Comparison of ENCODE assay signal across 9 cellular contexts in genomic region chr16:30030841-30031413, GRCh38. TPM values are rescaled to one million over a fixed set of nuclear protein-coding genes. Genes with fewer than 3 reads are reported as not detected.
DNase-seq lines count a peak whose midpoint lies in the region; ATAC-seq and TF ChIP-seq lines count a peak whose summit lies in the region.
"Had no signal": no experiment of that assay in that cellular context is flagged by ENCODE, and none has a peak within 500 bp of the region (broad histone marks: within the 10 kb centered on the region; RNA-seq: fewer than 3 reads in every experiment).

Gene TLCD3B, minus strand, starts transcription at chr16:30031271. Its CDS starts 744 bp downstream, at chr16:30030527.

- no peaks in the 10 kb centered on the region for H4K20me1 ChIP-seq in SK-N-SH (ENCODE audit: insufficient read depth)

- H3K4me2 ChIP-seq in SK-N-SH, result peak within 1 kb of the TSS; percentile 86

- H3K4me1 Mint-ChIP-seq in activated T-cell treated with anti-CD3 and anti-CD28 coated beads, Interleukin-2, amount 50 U/mL, for 4 hours (ENCODE audit: low read depth), result peaks cover 10% of the 10 kb centered on the region

- H3K79me2 ChIP-seq in SK-N-SH (ENCODE audit: insufficient read depth), result no peaks in the 10 kb centered on the region

- TF ChIP-seq RAD21 in SK-N-SH (IDR thresholded peaks at IDR 0.05; ENCODE audit: low read length), result no peak

- H3K9ac ChIP-seq in SK-N-SH, result peak within 1 kb of the TSS; percentile 19; the same call in 1 of the 2 replicates

- peak within 1 kb of the TSS; percentile 69; the same call in 1 of the 2 replicates for H2AFZ ChIP-seq in SK-N-SH (ENCODE audit: low read depth)

- no peaks in the 10 kb centered on the region for H3K36me3 ChIP-seq in SK-N-SH (replicated peaks in 1 of 2; ENCODE audit: control insufficient read depth in 1 of 2, insufficient read depth in 2 of 2, low read length in 1 of 2)

- H3K9me3 ChIP-seq in SK-N-SH, result no peaks in the 10 kb centered on the region

- CTCF ChIA-PET in SK-N-SH (lab: Yijun Ruan, JAX), result interaction anchor here (0.8 to 3.9 kb wide), 32 partner anchors 9 to 389 kb away, joined by 3 to 43 read pairs (median 8); partner anchors contain the start of genes ALDOA, ASPHD1, C16orf92 and CDIPT

- H3K27me3 Mint-ChIP-seq in activated T-cell treated with anti-CD3 and anti-CD28 coated beads, Interleukin-2, amount 50 U/mL, for 4 hours (ENCODE audit: low read depth), result peaks cover 61% of the 10 kb centered on the region

- peaks cover 6 to 28% of the 10 kb centered on the region in 2 experiments; a peak in 2 of 4 replicates for H3K4me1 ChIP-seq in SK-N-SH (ENCODE audit: control insufficient read depth in 1 of 2, insufficient read depth in 2 of 2, low read depth in 1 of 2, low read length in 1 of 2)

- peak within 1 kb of the TSS; percentile 44 to 51; a peak in 3 of 4 replicates for H3K4me3 ChIP-seq in SK-N-SH (ENCODE audit: low read depth in 2 of 2, low read length in 1 of 2)
- peak within 1 kb of the TSS; percentile 40 for H3K4me3 ChIP-seq in iPS-11a (ENCODE audit: low read depth, low read length)

- H3K27ac ChIP-seq in SK-N-SH (ENCODE audit: low read depth in 2 of 2, low read length in 1 of 2), result peak within 1 kb of the TSS in 1 of 2 experiments; percentile 83; a peak in 2 of 4 replicates
- peak within 1 kb of the TSS; percentile 67 for H3K27ac ChIP-seq in temporal lobe (ENCODE audit: low read depth, low read length)

- H3K9me2 ChIP-seq in SK-N-SH, result no peaks in the 10 kb centered on the region

- no peaks in the 10 kb centered on the region for H3K9me3 Mint-ChIP-seq in activated T-cell treated with anti-CD3 and anti-CD28 coated beads, Interleukin-2, amount 50 U/mL, for 4 hours

- POLR2A ChIA-PET in SK-N-SH (lab: Yijun Ruan, JAX), result interaction anchor here (1.2 to 2.3 kb wide), 4 partner anchors 8 to 152 kb away, joined by 3 to 12 read pairs (median 5); partner anchors contain the start of genes ALDOA, C16orf92 and CORO1A

- no peaks in the 10 kb centered on the region for H3K36me3 Mint-ChIP-seq in activated T-cell treated with anti-CD3 and anti-CD28 coated beads, Interleukin-2, amount 50 U/mL, for 4 hours (ENCODE audit: insufficient read depth)

- peak in 1 of 2 donors; percentile 38 for ATAC-seq in activated T-cell treated with anti-CD3 and anti-CD28 coated beads, Interleukin-2, amount 50 U/mL, for 4 hours
- ATAC-seq in GM21367 (IDR thresholded peaks at IDR 0.05; ENCODE audit: unreplicated experiment) (no peak), HG03139 (IDR thresholded peaks at IDR 0.05; ENCODE audit: unreplicated experiment) (no peak)

- no peak for DNase-seq in activated T-cell treated with anti-CD3 and anti-CD28 coated beads, Interleukin-2, amount 50 U/mL, for 4 hours
- no peak for DNase-seq in activated T-cell treated with anti-CD3 and anti-CD28 coated beads, Interleukin-2, amount 50 U/mL, for 48 hours
- DNase-seq in SK-N-SH, result peak; percentile 80
- no peak for DNase-seq in activated gamma-delta T cell treated with Interleukin-2 at 50 U/mL for 16 hours
- DNase-seq: OCI-M1 had no signal

- H3K4me3 Mint-ChIP-seq in activated T-cell treated with anti-CD3 and anti-CD28 coated beads, Interleukin-2, amount 50 U/mL, for 4 hours, result peak within 1 kb of the TSS; percentile 24

- TF ChIP-seq EP300 in SK-N-SH (IDR thresholded peaks at IDR 0.05; ENCODE audit: borderline replicate concordance in 1 of 2, low read depth in 1 of 2, low read length in 1 of 2), result no peak

- H3K27me3 ChIP-seq in SK-N-SH (ENCODE audit: insufficient read depth), result no peaks in the 10 kb centered on the region

- no peaks in the 10 kb centered on the region for H3F3A ChIP-seq in SK-N-SH (replicated peaks; ENCODE audit: insufficient read depth)

- WGBS in SK-N-SH (ENCODE audit: low lambda C conversion rate), result 9% methylated on average over 23 of the region's 27 CpGs

- no peak for TF ChIP-seq CTCF in SK-N-SH (IDR thresholded peaks at IDR 0.05)

TF ChIP-seq in SK-N-SH, 30 proteins besides CTCF, POLR2A, EP300 and RAD21:
- TF ChIP-seq MEF2A (IDR thresholded peaks at IDR 0.05; ENCODE audit: borderline replicate concordance, low read depth), result no peak
- TF ChIP-seq FOXJ3 (CRISPR knock-in tag; IDR thresholded peaks at IDR 0.05), result no peak
- TF ChIP-seq RXRA (IDR thresholded peaks at IDR 0.05; ENCODE audit: borderline replicate concordance, low read depth), result no peak
- TF ChIP-seq CHD2 (IDR thresholded peaks at IDR 0.05; ENCODE audit: low read length, partially characterized antibody), result peak; percentile 87
- TF ChIP-seq MXI1 (IDR thresholded peaks at IDR 0.05; ENCODE audit: low read depth, low read length), result peak; percentile 62; the same call in 1 of the 2 replicates
- no peak for TF ChIP-seq JUND (IDR thresholded peaks at IDR 0.05)
- TF ChIP-seq USF1 (IDR thresholded peaks at IDR 0.05; ENCODE audit: borderline replicate concordance, low read depth), result no peak
- no peak for TF ChIP-seq IRF3 (IDR thresholded peaks at IDR 0.05; ENCODE audit: low read depth, low read length)
- TF ChIP-seq TAF1 (IDR thresholded peaks at IDR 0.05; ENCODE audit: borderline replicate concordance, low read depth, low read length), result no peak
TF ChIP-seq in SK-N-SH: peak in this region for 2.

RNA-seq across cellular contexts. Expression of gene TLCD3B, which starts in this region (rescaled TPM):
- total RNA-seq in activated T-cell treated with anti-CD3 and anti-CD28 coated beads, Interleukin-2, amount 50 U/mL, for 4 hours, result under 1 TPM; 0.22 to 0.33 (median 0.32) TPM
- polyA plus RNA-seq in SK-N-SH (2012; rRNA removed), result 2.3 and 3.8 TPM in 2 replicates
- polyA plus RNA-seq in SK-N-SH (2012; cell fraction: cytosol; rRNA removed), result 2.2 and 4.1 TPM in 2 replicates
- polyA plus RNA-seq in SK-N-SH (2012; cell fraction: nucleus; rRNA removed), result 6.9 and 8.9 TPM in 2 replicates
- 22.1 TPM for total RNA-seq in temporal lobe

Comparison
In these comparisons a context has a peak if more than half of its experiments do, and no peak if none do; other contexts are left out.
1. RNA of gene TLCD3B (total RNA-seq): 22.1 TPM in temporal lobe (single experiment); 0.22 to 0.33 TPM in activated T-cell treated with anti-CD3 and anti-CD28 coated beads, Interleukin-2, amount 50 U/mL, for 4 hours; every median in the first group is over 10 times any median in the second.